Comparison of ENCODE assay signal across 1 cellular context in the genomic region with DNA sequence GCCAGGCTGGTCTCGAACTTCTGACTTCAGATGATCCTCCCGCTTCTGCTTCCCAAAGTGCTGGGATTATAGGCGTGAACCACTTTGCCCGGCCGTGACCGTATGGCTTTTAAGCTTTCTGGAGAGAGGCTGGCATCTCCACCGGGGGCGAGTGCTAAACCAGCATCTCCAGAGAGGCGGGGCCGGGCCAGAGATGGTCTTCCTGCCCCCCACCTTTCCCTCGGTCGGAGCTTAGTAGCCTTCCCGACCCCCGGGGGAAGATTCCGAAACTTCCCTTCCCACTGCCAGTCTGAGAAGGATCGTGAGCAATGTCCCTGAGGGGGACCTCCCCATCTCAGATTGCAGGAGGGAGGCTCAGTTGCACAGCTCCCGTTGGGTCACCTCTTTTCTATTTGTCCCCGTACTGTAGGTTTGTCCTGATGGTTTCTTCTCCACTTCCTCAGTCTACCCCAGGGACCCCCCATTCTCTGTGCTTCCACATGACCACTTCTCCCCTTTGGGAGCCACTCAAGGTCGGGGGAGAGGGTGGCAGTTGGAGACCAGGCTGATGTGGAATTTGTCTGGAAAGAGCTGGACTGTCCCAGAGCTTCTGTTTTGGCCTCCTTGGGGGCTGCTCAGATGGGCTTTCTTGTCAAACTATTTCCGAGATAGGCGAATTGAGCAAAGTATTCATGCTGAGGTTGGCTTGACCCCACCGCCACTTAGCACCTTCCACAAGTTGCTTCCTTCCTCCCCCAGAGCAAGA.
TF ChIP-seq lines count a peak whose summit lies in the region.

No MANE protein-coding gene starts in this region.

TF ChIP-seq in IMR-90, 13 proteins besides CTCF, POLR2A, EP300 and RAD21:
- TF ChIP-seq RFX5 (IDR thresholded peaks at IDR 0.05; ENCODE audit: low read depth, low read length) = no peak
- TF ChIP-seq, protein P1, sequence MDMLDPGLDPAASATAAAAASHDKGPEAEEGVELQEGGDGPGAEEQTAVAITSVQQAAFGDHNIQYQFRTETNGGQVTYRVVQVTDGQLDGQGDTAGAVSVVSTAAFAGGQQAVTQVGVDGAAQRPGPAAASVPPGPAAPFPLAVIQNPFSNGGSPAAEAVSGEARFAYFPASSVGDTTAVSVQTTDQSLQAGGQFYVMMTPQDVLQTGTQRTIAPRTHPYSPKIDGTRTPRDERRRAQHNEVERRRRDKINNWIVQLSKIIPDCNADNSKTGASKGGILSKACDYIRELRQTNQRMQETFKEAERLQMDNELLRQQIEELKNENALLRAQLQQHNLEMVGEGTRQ (IDR thresholded peaks at IDR 0.05; ENCODE audit: low read depth, low read length) = no peak
- TF ChIP-seq SMC3 (IDR thresholded peaks at IDR 0.05; ENCODE audit: low read depth, low read length) = no peak
- TF ChIP-seq MAFK (IDR thresholded peaks at IDR 0.05; ENCODE audit: low read depth, low read length) = no peak
- no peak for TF ChIP-seq CHD1 (IDR thresholded peaks at IDR 0.05; ENCODE audit: low read depth, low read length)
- no peak for TF ChIP-seq FOS (IDR thresholded peaks at IDR 0.05; ENCODE audit: low read depth, low read length)
- no peak for TF ChIP-seq RCOR1 (IDR thresholded peaks at IDR 0.05; ENCODE audit: insufficient replicate concordance, low read length)
- no peak for TF ChIP-seq BHLHE40 (IDR thresholded peaks at IDR 0.05; ENCODE audit: low read depth, low read length)
- TF ChIP-seq CEBPB (IDR thresholded peaks at IDR 0.05; ENCODE audit: low read depth, low read length) = no peak
- no peak for TF ChIP-seq MAZ (IDR thresholded peaks at IDR 0.05; ENCODE audit: borderline replicate concordance, low read depth, low read length)
- TF ChIP-seq MXI1 (IDR thresholded peaks at IDR 0.05; ENCODE audit: borderline replicate concordance, low read depth, low read length) = no peak
- TF ChIP-seq NFE2L2 (IDR thresholded peaks at IDR 0.05; ENCODE audit: low read depth, low read length) = no peak
- TF ChIP-seq, protein P2, sequence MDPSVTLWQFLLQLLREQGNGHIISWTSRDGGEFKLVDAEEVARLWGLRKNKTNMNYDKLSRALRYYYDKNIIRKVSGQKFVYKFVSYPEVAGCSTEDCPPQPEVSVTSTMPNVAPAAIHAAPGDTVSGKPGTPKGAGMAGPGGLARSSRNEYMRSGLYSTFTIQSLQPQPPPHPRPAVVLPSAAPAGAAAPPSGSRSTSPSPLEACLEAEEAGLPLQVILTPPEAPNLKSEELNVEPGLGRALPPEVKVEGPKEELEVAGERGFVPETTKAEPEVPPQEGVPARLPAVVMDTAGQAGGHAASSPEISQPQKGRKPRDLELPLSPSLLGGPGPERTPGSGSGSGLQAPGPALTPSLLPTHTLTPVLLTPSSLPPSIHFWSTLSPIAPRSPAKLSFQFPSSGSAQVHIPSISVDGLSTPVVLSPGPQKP (IDR thresholded peaks at IDR 0.05; ENCODE audit: borderline replicate concordance, low read depth, low read length) = no peak
